ENCODE assay signal across 10 cellular contexts in genomic region chr7:127598318-127598717, GRCh38. TPM values are rescaled to one million over a fixed set of nuclear protein-coding genes. Genes with fewer than 3 reads are reported as not detected.
DNase-seq lines count a peak whose midpoint lies in the region; ATAC-seq, FAIRE-seq and TF ChIP-seq lines count a peak whose summit lies in the region.
"Had no signal": no experiment of that assay in that cellular context is flagged by ENCODE, and none has a peak within 500 bp of the region (broad histone marks: within the 10 kb centered on the region; RNA-seq: fewer than 3 reads in every experiment).

No MANE protein-coding gene starts in this region.

- TF ChIP-seq POLR2A in GM12878 (IDR thresholded peaks at IDR 0.05; ENCODE audit: low read depth, low read length) = no peak

- no peaks in the 10 kb centered on the region for H4K20me1 ChIP-seq in GM12878 (ENCODE audit: control insufficient read depth, insufficient read depth)

- H2AFZ ChIP-seq in GM12878 (ENCODE audit: control insufficient read depth, low read depth, low read length) = no peak overlapping the region

- no TSS peak for BruUV-seq in GM12878 (replicated peaks; lab: Mats Ljungman, UMichigan)

- H3K4me1 ChIP-seq in GM12878 (ENCODE audit: control insufficient read depth, insufficient read depth, low read length) = no peaks in the 10 kb centered on the region
- H3K4me1 ChIP-seq: transverse colon had no signal

- FAIRE-seq in GM12878 (lab: Jason Lieb, UNC) = no peak

- POLR2A ChIA-PET in GM12878 (lab: Charles Lee) = no interaction called here

- no peak for TF ChIP-seq RAD21 in GM12878 (IDR thresholded peaks at IDR 0.05; ENCODE audit: insufficient read depth, low read depth, low read length)

- SMC1A ChIA-PET in GM12878 (lab: Charles Lee; ENCODE audit: uncharacterized antibody, unreplicated experiment) = no interaction called here

- H3K36me3 ChIP-seq in GM12878 (ENCODE audit: control insufficient read depth in 2 of 2, insufficient read depth in 2 of 2, low read length in 1 of 2) = no peaks in the 10 kb centered on the region
- H3K36me3 ChIP-seq: transverse colon had no signal

- no peak for TF ChIP-seq EP300 in GM12878 (IDR thresholded peaks at IDR 0.05; ENCODE audit: borderline replicate concordance in 1 of 2, control insufficient read depth in 1 of 2, low read depth in 2 of 2, low read length in 2 of 2)

- no peaks in the 10 kb centered on the region for H3K79me2 ChIP-seq in GM12878 (ENCODE audit: control insufficient read depth, insufficient read depth, low read length)

- H3K4me2 ChIP-seq in GM12878 (ENCODE audit: control insufficient read depth, insufficient read depth) = no peak overlapping the region

- no peaks in the 10 kb centered on the region for H3K9me3 ChIP-seq in GM12878 (replicated peaks; ENCODE audit: control insufficient read depth, insufficient read depth, low read length)
- H3K9me3 ChIP-seq: transverse colon had no signal

- 0 out of 3 replicates have a peak, but pooled peaks have one; percentile 29 for ATAC-seq in GM12878
- no peak for ATAC-seq in GM21360 (IDR thresholded peaks at IDR 0.05; ENCODE audit: unreplicated experiment)
- ATAC-seq in HG03280 (IDR thresholded peaks at IDR 0.05; ENCODE audit: unreplicated experiment) = no peak
- ATAC-seq: left lobe of liver had no signal

- CTCF ChIA-PET in GM12878 (lab: Yijun Ruan, JAX) = interaction anchor here (0.6 to 1.2 kb wide), 2 partner anchors 9 to 749 kb away, joined by 3 to 4 read pairs; no protein-coding TSS in a partner anchor

- DNase-seq in GM12878 (ENCODE audit: low read depth, low spot score) (no peak), anterior cingulate cortex (lab: John Stamatoyannopoulos, UW) (no peak)
- DNase-seq: SHP77, transverse colon had no signal

- no peak overlapping the region for H3K9ac ChIP-seq in GM12878 (ENCODE audit: control insufficient read depth, insufficient read depth, low read length)

- H3K27ac ChIP-seq in 22Rv1 = no peak overlapping the region
- no peak overlapping the region for H3K27ac ChIP-seq in GM12878 (ENCODE audit: control insufficient read depth, insufficient read depth)
- H3K27ac ChIP-seq: skin epidermis, transverse colon had no signal

- RAD21 ChIA-PET in GM12878 (lab: Charles Lee; ENCODE audit: unreplicated experiment) = no interaction called here

- WGBS in GM12878 (ENCODE audit: insufficient coverage, insufficient replicate concordance, low lambda C conversion rate, missing lambda C conversion rate) = 40% methylated on average over 6 of the region's 6 CpGs

- intact Hi-C loops in GM12878 (cut with micrococcal nuclease; ENCODE audit: unreplicated experiment) = no loop called here

- in situ Hi-C loops in GM12878 (cut with MboI) = no loop called here

- H3K27me3 ChIP-seq in GM12878 (replicated peaks in 1 of 2; ENCODE audit: control insufficient read depth in 2 of 2, insufficient read depth in 2 of 2, low read length in 1 of 2) = no peaks in the 10 kb centered on the region
- H3K27me3 ChIP-seq: transverse colon had no signal

- TF ChIP-seq CTCF in 22Rv1 (IDR thresholded peaks at IDR 0.05) = peak; percentile 72
- peak; percentile 48 for TF ChIP-seq CTCF in GM12875 (IDR thresholded peaks at IDR 0.05; ENCODE audit: borderline replicate concordance, insufficient read depth, low read depth, low read length)
- peak; percentile 10 to 32 (median 22); a peak in 3 of 6 replicates for TF ChIP-seq CTCF in GM12878 (IDR thresholded peaks at IDR 0.05 in 2 of 3, conservative IDR thresholded peaks at IDR 0.05 in 1 of 3; ENCODE audit: control insufficient read depth in 2 of 3, extremely low read depth in 1 of 3, insufficient read depth in 1 of 3, low read depth in 3 of 3, low read length in 3 of 3)

- no peak overlapping the region for H3K4me3 ChIP-seq in GM12875 (ENCODE audit: low read depth, low read length)
- H3K4me3 ChIP-seq in GM12878 = no peak overlapping the region
- H3K4me3 ChIP-seq: skin epidermis, transverse colon had no signal

RNA-seq across cellular contexts. Expression of gene FSCN3, which starts 4.8 kb away (rescaled TPM):
- total RNA-seq in GM12878 (2013; cell fraction: nucleolus; rRNA removed) = 3.2 and 3.3 TPM in 2 replicates
- 0.90 and 1.0 TPM in 2 replicates for total RNA-seq in GM12878 (2014; rRNA removed)
- 0.31 and 0.69 TPM in 2 replicates for total RNA-seq in GM12878 (2014; rRNA removed; fragmentation: Illumina TruSeq; extraction: Trizol)
- 0.69 TPM in 1 of 2 replicates, not detected in the other for total RNA-seq in GM12878 (2021)
- not detected for polyA plus RNA-seq in GM12878 (2011; ENCODE audit: low read depth)
- polyA plus RNA-seq in GM12878 (2011; rRNA removed) = 0.48 and 0.60 TPM in 2 replicates
- 0.38 and 0.60 TPM in 2 replicates for polyA plus RNA-seq in GM12878 (2011; cell fraction: cytosol; rRNA removed)
- 0.37 and 0.78 TPM in 2 replicates for polyA plus RNA-seq in GM12878 (2011; cell fraction: nucleus; rRNA removed)
- polyA plus RNA-seq in GM12878 (2012) = 0.27 TPM in 1 of 2 replicates, not detected in the other
- 0.73 TPM in 1 of 2 replicates, not detected in the other for polyA plus RNA-seq in GM12878 (2014; fragmentation: Illumina TruSeq; extraction: Trizol)
- polyA plus RNA-seq in GM12878 (2014; fragmentation: Nextera tagmentation; extraction: Ambion mirVana) = under 1 TPM in 1 of 2 experiments, not detected in 1; 0.29 TPM
- polyA plus RNA-seq in GM12878 (2014; rRNA removed) = 0.58 and 1.1 TPM in 2 replicates
- polyA plus RNA-seq in GM12878 (2016; fragmentation: Nextera tagmentation; extraction: Ambion mirVana) = under 1 TPM in 1 of 2 experiments, not detected in 1; 0.28 TPM
- 1.2 TPM in 2 replicates for polyA minus RNA-seq in GM12878 (2011; rRNA and poly(A)+ RNA removed)
- not detected in 2 replicates for polyA minus RNA-seq in GM12878 (2011; cell fraction: cytosol; rRNA and poly(A)+ RNA removed)
- polyA minus RNA-seq in GM12878 (2011; cell fraction: nucleus; rRNA and poly(A)+ RNA removed) = 1.7 and 2.1 TPM in 2 replicates

RNA-seq across cellular contexts. Expression of gene ARF5, which starts 10.1 kb away (rescaled TPM):
- total RNA-seq in GM12878 (2013; cell fraction: nucleolus; rRNA removed) = 15.8 and 19.9 TPM in 2 replicates
- 146 and 158 TPM in 2 replicates for total RNA-seq in GM12878 (2014; rRNA removed)
- total RNA-seq in GM12878 (2014; rRNA removed; fragmentation: Illumina TruSeq; extraction: Trizol) = 73.6 and 84.8 TPM in 2 replicates
- total RNA-seq in GM12878 (2021) = 118 and 128 TPM in 2 replicates
- 53.8 TPM for polyA plus RNA-seq in GM12878 (2011; ENCODE audit: low read depth)
- 135 and 210 TPM in 2 replicates for polyA plus RNA-seq in GM12878 (2011; rRNA removed)
- polyA plus RNA-seq in GM12878 (2011; cell fraction: cytosol; rRNA removed) = 284 and 313 TPM in 2 replicates
- 145 and 173 TPM in 2 replicates for polyA plus RNA-seq in GM12878 (2011; cell fraction: nucleus; rRNA removed)
- polyA plus RNA-seq in GM12878 (2012) = 92.0 and 98.4 TPM in 2 replicates
- 80.0 and 86.1 TPM in 2 replicates for polyA plus RNA-seq in GM12878 (2014; fragmentation: Illumina TruSeq; extraction: Trizol)
- 10 to 100 TPM; 11.0 to 18.0 TPM for polyA plus RNA-seq in GM12878 (2014; fragmentation: Nextera tagmentation; extraction: Ambion mirVana)
- polyA plus RNA-seq in GM12878 (2014; rRNA removed) = 197 and 211 TPM in 2 replicates
- 100 to 1,000 TPM; 143 to 156 TPM for polyA plus RNA-seq in GM12878 (2016; fragmentation: Nextera tagmentation; extraction: Ambion mirVana)
- 63.3 and 73.0 TPM in 2 replicates for polyA minus RNA-seq in GM12878 (2011; rRNA and poly(A)+ RNA removed)
- polyA minus RNA-seq in GM12878 (2011; cell fraction: cytosol; rRNA and poly(A)+ RNA removed) = 42.8 and 49.8 TPM in 2 replicates
- 19.9 and 25.3 TPM in 2 replicates for polyA minus RNA-seq in GM12878 (2011; cell fraction: nucleus; rRNA and poly(A)+ RNA removed)

RNA-seq across cellular contexts. Expression of gene GCC1, which starts 12.9 kb away (rescaled TPM):
- 11.1 and 11.6 TPM in 2 replicates for total RNA-seq in GM12878 (2013; cell fraction: nucleolus; rRNA removed)
- total RNA-seq in GM12878 (2014; rRNA removed) (11.3 and 11.9 TPM in 2 replicates), GM12878 (2014; rRNA removed; fragmentation: Illumina TruSeq; extraction: Trizol) (9.2 and 9.6 TPM in 2 replicates), GM12878 (2021) (14.7 and 14.9 TPM in 2 replicates)
- polyA plus RNA-seq in GM12878 (2011; ENCODE audit: low read depth) = 7.8 TPM
- polyA plus RNA-seq in GM12878 (2011; rRNA removed) (7.1 and 7.5 TPM in 2 replicates), GM12878 (2014; fragmentation: Illumina TruSeq; extraction: Trizol) (7.0 and 8.0 TPM in 2 replicates), GM12878 (2014; fragmentation: Nextera tagmentation; extraction: Ambion mirVana) (1 to 10 TPM; 1.8 to 2.7 TPM), GM12878 (2014; rRNA removed) (8.4 and 8.7 TPM in 2 replicates), GM12878 (2016; fragmentation: Nextera tagmentation; extraction: Ambion mirVana) (10 to 100 TPM; 13.5 to 17.2 TPM)
- polyA plus RNA-seq in GM12878 (2011; cell fraction: cytosol; rRNA removed) = 7.2 and 7.8 TPM in 2 replicates
- polyA plus RNA-seq in GM12878 (2011; cell fraction: nucleus; rRNA removed) = 6.7 and 7.6 TPM in 2 replicates
- polyA plus RNA-seq in GM12878 (2012) = 8.6 and 9.8 TPM in 2 replicates
- polyA minus RNA-seq in GM12878 (2011; rRNA and poly(A)+ RNA removed) = 13.8 and 17.7 TPM in 2 replicates
- 6.0 TPM in 2 replicates for polyA minus RNA-seq in GM12878 (2011; cell fraction: cytosol; rRNA and poly(A)+ RNA removed)
- 13.1 and 17.5 TPM in 2 replicates for polyA minus RNA-seq in GM12878 (2011; cell fraction: nucleus; rRNA and poly(A)+ RNA removed)

RNA-seq across cellular contexts. Expression of gene PAX4, which starts 19.6 kb away (rescaled TPM):
- not detected in 2 replicates for total RNA-seq in GM12878 (2013; cell fraction: nucleolus; rRNA removed)
- not detected in 2 replicates for total RNA-seq in GM12878 (2014; rRNA removed)
- not detected in 2 replicates for total RNA-seq in GM12878 (2014; rRNA removed; fragmentation: Illumina TruSeq; extraction: Trizol)
- not detected in 2 replicates for total RNA-seq in GM12878 (2021)
- not detected for polyA plus RNA-seq in GM12878 (2011; ENCODE audit: low read depth)
- 0.14 and 0.27 TPM in 2 replicates for polyA plus RNA-seq in GM12878 (2011; rRNA removed)
- polyA plus RNA-seq in GM12878 (2011; cell fraction: cytosol; rRNA removed) = 0.28 and 0.40 TPM in 2 replicates
- 2.4 and 3.0 TPM in 2 replicates for polyA plus RNA-seq in GM12878 (2011; cell fraction: nucleus; rRNA removed)
- polyA plus RNA-seq in GM12878 (2012) = not detected in 2 replicates
- not detected in 2 replicates for polyA plus RNA-seq in GM12878 (2014; fragmentation: Illumina TruSeq; extraction: Trizol)
- not detected for polyA plus RNA-seq in GM12878 (2014; fragmentation: Nextera tagmentation; extraction: Ambion mirVana)
- not detected in 2 replicates for polyA plus RNA-seq in GM12878 (2014; rRNA removed)
- polyA plus RNA-seq in GM12878 (2016; fragmentation: Nextera tagmentation; extraction: Ambion mirVana) = not detected
- polyA minus RNA-seq in GM12878 (2011; rRNA and poly(A)+ RNA removed) = 0.37 and 0.46 TPM in 2 replicates
- polyA minus RNA-seq in GM12878 (2011; cell fraction: cytosol; rRNA and poly(A)+ RNA removed) = not detected in 2 replicates
- polyA minus RNA-seq in GM12878 (2011; cell fraction: nucleus; rRNA and poly(A)+ RNA removed) = 0.36 and 0.57 TPM in 2 replicates
- total RNA-seq: left lobe of liver had no signal

RNA-seq across cellular contexts. Expression of gene SND1, which starts 53.7 kb away (rescaled TPM):
- 424 and 437 TPM in 2 replicates for total RNA-seq in GM12878 (2013; cell fraction: nucleolus; rRNA removed)
- total RNA-seq in GM12878 (2014; rRNA removed) (172 and 173 TPM in 2 replicates), GM12878 (2014; rRNA removed; fragmentation: Illumina TruSeq; extraction: Trizol) (137 and 139 TPM in 2 replicates), GM12878 (2021) (269 and 270 TPM in 2 replicates)
- polyA plus RNA-seq in GM12878 (2011; ENCODE audit: low read depth) = 112 TPM
- polyA plus RNA-seq in GM12878 (2011; rRNA removed) (130 and 139 TPM in 2 replicates), GM12878 (2014; fragmentation: Illumina TruSeq; extraction: Trizol) (152 and 163 TPM in 2 replicates), GM12878 (2014; fragmentation: Nextera tagmentation; extraction: Ambion mirVana) (10 to 100 TPM; 52.4 to 70.0 TPM), GM12878 (2014; rRNA removed) (138 and 161 TPM in 2 replicates), GM12878 (2016; fragmentation: Nextera tagmentation; extraction: Ambion mirVana) (100 to 1,000 TPM; 214 to 230 TPM)
- polyA plus RNA-seq in GM12878 (2011; cell fraction: cytosol; rRNA removed) = 129 and 148 TPM in 2 replicates
- 132 and 140 TPM in 2 replicates for polyA plus RNA-seq in GM12878 (2011; cell fraction: nucleus; rRNA removed)
- 186 and 194 TPM in 2 replicates for polyA plus RNA-seq in GM12878 (2012)
- 228 and 274 TPM in 2 replicates for polyA minus RNA-seq in GM12878 (2011; rRNA and poly(A)+ RNA removed)
- polyA minus RNA-seq in GM12878 (2011; cell fraction: cytosol; rRNA and poly(A)+ RNA removed) = 87.9 and 101 TPM in 2 replicates
- 129 and 207 TPM in 2 replicates for polyA minus RNA-seq in GM12878 (2011; cell fraction: nucleus; rRNA and poly(A)+ RNA removed)

Comparison
In these comparisons a context has a peak if more than half of its experiments do, and no peak if none do; other contexts are left out.
1. CTCF ChIP-seq: peak in every context shown above with its lines; median percentile 72 in 22Rv1; 48 in GM12875; 22 in GM12878.